In genomic region chr4:139175647-139176298, GRCh38 we compare ENCODE assay signal across 8 cellular contexts. TPM values are rescaled to one million over a fixed set of nuclear protein-coding genes. Genes with fewer than 3 reads are reported as not detected.
DNase-seq lines count a peak whose midpoint lies in the region; ATAC-seq and TF ChIP-seq lines count a peak whose summit lies in the region.

No MANE protein-coding gene starts in this region.

- no peak for DNase-seq in cardiac muscle cell (ENCODE audit: low read depth in 1 of 2, low spot score in 1 of 2)
- no peak for DNase-seq in Right ventricle myocardium inferior (ENCODE audit: missing footprints)
- DNase-seq in PC-9 = no peak
- DNase-seq in naive thymus-derived CD4-positive, alpha-beta T cell = peak in 2 of 9 donors; percentile 7 to 18
- no peak for DNase-seq in NCI-H1105 (lab: John Stamatoyannopoulos, UW)
- DNase-seq in NCI-H1105 treated with DMSO at 0.1 percent for 48 hours (lab: John Stamatoyannopoulos, UW) = no peak

- intact Hi-C loops in Right ventricle myocardium inferior (cut with DNase I) = loop anchor here (2.0 to 5.0 kb wide), 3 partner anchors 93 to 143 kb away; partner anchors contain the start of gene NAA15
- intact Hi-C loops in PC-9 (cut with micrococcal nuclease; ENCODE audit: unreplicated experiment) = loop anchor here (1.0 to 10.0 kb wide), 4 partner anchors 91 to 472 kb away; no protein-coding TSS in a partner anchor
- intact Hi-C loops in naive thymus-derived CD4-positive, alpha-beta T cell (cut with micrococcal nuclease) = loop anchor here (2.0 to 10.0 kb wide), 8 partner anchors 53 to 1349 kb away; partner anchors contain the start of genes ELMOD2 (in 1 of the 2), SCOC (in 1 of the 2) and SLC7A11 (in 1 of the 2)

- no peaks in the 10 kb centered on the region for H3K9me2 ChIP-seq in PC-9 (ENCODE audit: insufficient read depth)

- peaks cover 0 to 3% (median 0%) of the 10 kb centered on the region in 5 donors for H3K36me3 Mint-ChIP-seq in naive thymus-derived CD4-positive, alpha-beta T cell

- CTCF ChIA-PET in PC-9 (lab: Charles Lee) = interaction anchor here (0.9 to 1.5 kb wide), 2 partner anchors 93 to 145 kb away, joined by 6 to 14 read pairs; no protein-coding TSS in a partner anchor
- CTCF ChIA-PET in naive thymus-derived CD4-positive, alpha-beta T cell (lab: Charles Lee) = interaction anchor here (0.9 kb wide), 1 partner anchor 120 kb away, joined by 3 read pairs; no protein-coding TSS in a partner anchor

- H3K9me3 Mint-ChIP-seq in naive thymus-derived CD4-positive, alpha-beta T cell = no peaks in the 10 kb centered on the region

- H4K20me1 ChIP-seq in PC-9 (ENCODE audit: insufficient read depth) = no peaks in the 10 kb centered on the region

- H3K4me3 ChIP-seq in cardiac muscle cell (peak overlapping the region; percentile 70), PC-9 (peak overlapping the region; percentile 83), ectodermal cell (ENCODE audit: insufficient read depth, low read depth, low read length) (peak overlapping the region; percentile 47)
- H3K4me3 ChIP-seq in naive thymus-derived CD4-positive, alpha-beta T cell (ENCODE audit: low read length) = peak overlapping the region; percentile 68

- peaks cover 0 to 35% (median 21%) of the 10 kb centered on the region in 7 donors for H3K4me1 Mint-ChIP-seq in naive thymus-derived CD4-positive, alpha-beta T cell

- peak overlapping the region; percentile 82 to 95 (median 92) for H3K4me3 Mint-ChIP-seq in naive thymus-derived CD4-positive, alpha-beta T cell

- H3K27ac Mint-ChIP-seq in naive thymus-derived CD4-positive, alpha-beta T cell = peak overlapping the region; percentile 71 to 91 (median 85)

- H3K36me3 ChIP-seq in cardiac muscle cell (no peaks in the 10 kb centered on the region), PC-9 (ENCODE audit: low read depth) (no peaks in the 10 kb centered on the region), ectodermal cell (ENCODE audit: control insufficient read depth, insufficient read depth, low read length) (no peaks in the 10 kb centered on the region)
- H3K36me3 ChIP-seq in naive thymus-derived CD4-positive, alpha-beta T cell (ENCODE audit: control insufficient read depth in 2 of 3, insufficient read depth in 3 of 3, low read length in 3 of 3) = peaks cover 0 to 3% (median 0%) of the 10 kb centered on the region in 3 experiments

- H3K4me2 ChIP-seq in PC-9 = peak overlapping the region; percentile 90

- H3K27ac ChIP-seq in cardiac muscle cell (peak overlapping the region; percentile 93), PC-9 (peak overlapping the region; percentile 10; the same call in 1 of the 2 replicates), ectodermal cell (ENCODE audit: insufficient read depth, low read depth, low read length, poor library complexity, severe bottlenecking) (peak overlapping the region; percentile 96)
- H3K27ac ChIP-seq in naive thymus-derived CD4-positive, alpha-beta T cell (ENCODE audit: low read depth, low read length) = peak overlapping the region; percentile 86

- TSS peak; percentile 45 for BruUV-seq in PC-9 (replicated peaks; lab: Mats Ljungman, UMichigan)

- H3K9me3 ChIP-seq in cardiac muscle cell (ENCODE audit: low read depth) (no peaks in the 10 kb centered on the region), PC-9 (ENCODE audit: insufficient read depth, low read depth) (no peaks in the 10 kb centered on the region), ectodermal cell (ENCODE audit: control insufficient read depth, low read length) (no peaks in the 10 kb centered on the region)
- no peaks in the 10 kb centered on the region for H3K9me3 ChIP-seq in naive thymus-derived CD4-positive, alpha-beta T cell (ENCODE audit: control insufficient read depth in 2 of 3, low read length in 3 of 3)

- TF ChIP-seq CTCF in cardiac muscle cell (IDR thresholded peaks at IDR 0.05; ENCODE audit: low read depth, low read length) (no peak), PC-9 (conservative IDR thresholded peaks at IDR 0.05) (no peak)

- peaks cover 0 to 29% (median 0%) of the 10 kb centered on the region in 5 donors for H3K27me3 Mint-ChIP-seq in naive thymus-derived CD4-positive, alpha-beta T cell

- peaks cover 21% of the 10 kb centered on the region; the same call in 1 of the 2 replicates for H3F3A ChIP-seq in PC-9 (ENCODE audit: insufficient read depth, low read depth)

- WGBS in ectodermal cell, 2 experiments = 3 to 4% methylated on average over 26 of the region's 26 CpGs

- H3K4me1 ChIP-seq in cardiac muscle cell (ENCODE audit: low read depth) = peaks cover 5% of the 10 kb centered on the region
- peaks cover 27% of the 10 kb centered on the region for H3K4me1 ChIP-seq in PC-9 (replicated peaks; ENCODE audit: insufficient read depth)
- H3K4me1 ChIP-seq in ectodermal cell (ENCODE audit: control insufficient read depth, insufficient read depth, low read length) = no peaks in the 10 kb centered on the region
- peaks cover 0 to 11% of the 10 kb centered on the region in 2 donors for H3K4me1 ChIP-seq in naive thymus-derived CD4-positive, alpha-beta T cell (ENCODE audit: control insufficient read depth in 2 of 2, insufficient read depth in 2 of 2, low read length in 2 of 2)

- H2AFZ ChIP-seq in PC-9 = peak overlapping the region; percentile 94

- H3K79me2 ChIP-seq in PC-9 (ENCODE audit: low read depth) = peaks cover 11% of the 10 kb centered on the region

- H3K27me3 ChIP-seq in cardiac muscle cell (no peaks in the 10 kb centered on the region), PC-9 (ENCODE audit: insufficient read depth, low read depth) (no peaks in the 10 kb centered on the region), ectodermal cell (ENCODE audit: control insufficient read depth, insufficient read depth, low read length, poor library complexity, severe bottlenecking) (peaks cover 7% of the 10 kb centered on the region)
- H3K27me3 ChIP-seq in naive thymus-derived CD4-positive, alpha-beta T cell (ENCODE audit: control insufficient read depth in 2 of 2, insufficient read depth in 2 of 2, low read length in 2 of 2) = no peaks in the 10 kb centered on the region

- ATAC-seq in Right ventricle myocardium inferior (no peak), HG03108 (IDR thresholded peaks at IDR 0.05; ENCODE audit: unreplicated experiment) (no peak)
- ATAC-seq in naive thymus-derived CD4-positive, alpha-beta T cell = no peak

- POLR2A ChIA-PET in PC-9 (lab: Charles Lee; ENCODE audit: unreplicated experiment) = interaction anchor here (0.6 to 0.7 kb wide), 3 partner anchors 94 to 277 kb away, joined by 3 to 5 read pairs (median 3); no protein-coding TSS in a partner anchor
- POLR2A ChIA-PET in naive thymus-derived CD4-positive, alpha-beta T cell (lab: Charles Lee) = interaction anchor here (3.1 kb wide), 1 partner anchor 92 kb away, joined by 18 read pairs; no protein-coding TSS in a partner anchor

RNA-seq across cellular contexts. Expression of gene ELF2, which starts 1.2 kb away (rescaled TPM):
- total RNA-seq in cardiac muscle cell (42.8 and 57.5 TPM in 2 replicates), Right ventricle myocardium inferior (38.0 TPM), PC-9 (2021) (29.9 and 30.7 TPM in 2 replicates)
- polyA plus RNA-seq in cardiac muscle cell = 45.7 and 52.7 TPM in 2 replicates
- polyA plus RNA-seq in ectodermal cell (2013, experiment 1 of 4) = 33.8 TPM
- polyA plus RNA-seq in ectodermal cell (2013, experiment 2 of 4) = 31.5 TPM
- polyA plus RNA-seq in ectodermal cell (2013, experiment 3 of 4) = 26.2 TPM
- polyA plus RNA-seq in ectodermal cell (2013, experiment 4 of 4) = 29.5 TPM
- total RNA-seq in naive thymus-derived CD4-positive, alpha-beta T cell = 10 to 100 TPM; 40.1 to 88.2 (median 76.2) TPM
- 10 to 100 TPM; 30.6 to 36.5 TPM for polyA plus RNA-seq in naive thymus-derived CD4-positive, alpha-beta T cell

Comparison
In these comparisons a context has a peak if more than half of its experiments do, and no peak if none do; other contexts are left out.
1. H3K27ac ChIP-seq: peak in every context shown above with its lines; median percentile 96 in ectodermal cell; 93 in cardiac muscle cell; 86 in naive thymus-derived CD4-positive, alpha-beta T cell; 10 in PC-9.